ENCODE assay signal across 25 cellular contexts in genomic region chr1:203640117-203640516, GRCh38. TPM values are rescaled to one million over a fixed set of nuclear protein-coding genes. Genes with fewer than 3 reads are reported as not detected.
A peak's percentile ranks its signal among the peaks of the same experiment; 100 is the strongest.
DNase-seq lines count a peak whose midpoint lies in the region; ATAC-seq and TF ChIP-seq lines count a peak whose summit lies in the region.
"Had no signal": no experiment of that assay in that cellular context is flagged by ENCODE, and none has a peak within 500 bp of the region (broad histone marks: within the 10 kb centered on the region; RNA-seq: fewer than 3 reads in every experiment).

No MANE protein-coding gene starts in this region.

- H2BK5ac ChIP-seq in trophoblast cell (ENCODE audit: low read depth, low read length, poor library complexity), result no peak overlapping the region

- H3K4ac ChIP-seq in trophoblast cell (ENCODE audit: low read depth, low read length), result peak overlapping the region; percentile 19

- no peaks in the 10 kb centered on the region for H3K79me1 ChIP-seq in trophoblast cell (ENCODE audit: low read length)

- H3K4me1 Mint-ChIP-seq in activated CD8-positive, alpha-beta T cell treated with anti-CD3 and anti-CD28 coated beads, Interleukin-2, amount 10 ng/mL, durations not matched to agents 7 days and 5 days (ENCODE audit: low read depth), result peaks cover 50% of the 10 kb centered on the region
- H3K4me1 Mint-ChIP-seq in activated CD8-positive, alpha-beta T cell treated with anti-CD3 and anti-CD28 coated beads for 36 hours (ENCODE audit: low read depth), result peaks cover 41% of the 10 kb centered on the region
- peaks cover 71 to 90% of the 10 kb centered on the region in 2 donors for H3K4me1 Mint-ChIP-seq in effector memory CD8-positive, alpha-beta T cell (ENCODE audit: low read depth in 2 of 2)
- peaks cover 29 to 60% (median 54%) of the 10 kb centered on the region in 4 donors for H3K4me1 Mint-ChIP-seq in naive thymus-derived CD8-positive, alpha-beta T cell

- H2AFZ ChIP-seq in trophoblast cell (ENCODE audit: insufficient read depth, low read length, poor library complexity), result no peak overlapping the region

- H3K36me3 ChIP-seq in trophoblast cell (ENCODE audit: control insufficient read depth in 1 of 2, insufficient read depth in 2 of 2, low read length in 2 of 2), result peaks cover 45 to 60% of the 10 kb centered on the region in 2 experiments
- H3K36me3 ChIP-seq: ovary, SJCRH30 had no signal

- H3K27ac ChIP-seq in trophoblast cell (ENCODE audit: low read depth, low read length), result no peak overlapping the region
- H3K27ac ChIP-seq: body of pancreas, ovary, SJCRH30 had no signal

- intact Hi-C loops in activated CD8-positive, alpha-beta T cell treated with anti-CD3 and anti-CD28 coated beads for 36 hours (cut with micrococcal nuclease), result no loop called here

- H3K4me1 ChIP-seq in trophoblast cell (ENCODE audit: control insufficient read depth in 1 of 2, insufficient read depth in 2 of 2, low read length in 2 of 2), result peaks cover 8 to 20% of the 10 kb centered on the region in 2 experiments
- H3K4me1 ChIP-seq: SJCRH30 had no signal

- H3K23ac ChIP-seq in trophoblast cell (ENCODE audit: low read length), result no peak overlapping the region

- H2BK12ac ChIP-seq in trophoblast cell (ENCODE audit: low read length), result no peak overlapping the region

- H3K9me3 ChIP-seq in trophoblast cell (ENCODE audit: insufficient read depth, low read depth, low read length), result no peaks in the 10 kb centered on the region
- H3K9me3 ChIP-seq: body of pancreas, mucosa of descending colon, ovary, SJCRH30 had no signal

- no peak overlapping the region for H4K8ac ChIP-seq in trophoblast cell (ENCODE audit: low read depth, low read length)

- no peak overlapping the region for H3K4me2 ChIP-seq in trophoblast cell (ENCODE audit: low read length)

- H3K27ac Mint-ChIP-seq in activated CD8-positive, alpha-beta T cell treated with anti-CD3 and anti-CD28 coated beads, Interleukin-2, amount 10 ng/mL, durations not matched to agents 7 days and 5 days, result peak overlapping the region; percentile 22
- H3K27ac Mint-ChIP-seq in activated CD8-positive, alpha-beta T cell treated with anti-CD3 and anti-CD28 coated beads for 36 hours, result no peak overlapping the region
- peak overlapping the region; percentile 84 to 95 for H3K27ac Mint-ChIP-seq in effector memory CD8-positive, alpha-beta T cell
- peak overlapping the region in 3 of 10 donors; percentile 28 to 46 (median 41) for H3K27ac Mint-ChIP-seq in naive thymus-derived CD8-positive, alpha-beta T cell
- H3K27ac Mint-ChIP-seq: activated CD4-positive, alpha-beta T cell treated with anti-CD3 and anti-CD28 coated beads, Interleukin-2, amount 10 ng/mL, durations not matched to agents 7 days and 5 days had no signal

- H3K36me3 Mint-ChIP-seq in activated CD8-positive, alpha-beta T cell treated with anti-CD3 and anti-CD28 coated beads, Interleukin-2, amount 10 ng/mL, durations not matched to agents 7 days and 5 days (ENCODE audit: low read depth), result peaks cover 70% of the 10 kb centered on the region
- H3K36me3 Mint-ChIP-seq in activated CD8-positive, alpha-beta T cell treated with anti-CD3 and anti-CD28 coated beads for 36 hours (ENCODE audit: low read depth), result no peaks in the 10 kb centered on the region
- H3K36me3 Mint-ChIP-seq in effector memory CD8-positive, alpha-beta T cell (ENCODE audit: insufficient read depth), result peaks cover 36% of the 10 kb centered on the region
- H3K36me3 Mint-ChIP-seq in naive thymus-derived CD8-positive, alpha-beta T cell, result peaks cover 0 to 20% (median 0%) of the 10 kb centered on the region in 3 donors

- no peak for TF ChIP-seq CTCF in activated CD8-positive, alpha-beta T cell treated with anti-CD3 and anti-CD28 coated beads for 36 hours (IDR thresholded peaks at IDR 0.05)

- CTCF ChIA-PET in activated CD8-positive, alpha-beta T cell treated with anti-CD3 and anti-CD28 coated beads, Interleukin-2, amount 10 ng/mL, durations not matched to agents 7 days and 5 days (lab: Charles Lee), result interaction anchor here (1.3 to 1.8 kb wide), 3 partner anchors 14 to 62 kb away, joined by 3 to 6 read pairs (median 4); partner anchors contain the start of gene ATP2B4
- CTCF ChIA-PET in activated CD8-positive, alpha-beta T cell treated with anti-CD3 and anti-CD28 coated beads for 36 hours (lab: Charles Lee), result interaction anchor here (1.1 to 1.2 kb wide), 2 partner anchors 34 to 135 kb away, joined by 3 to 4 read pairs; no protein-coding TSS in a partner anchor

- H3K79me2 ChIP-seq in trophoblast cell (ENCODE audit: control insufficient read depth, insufficient read depth, low read length, poor library complexity), result peaks cover 24% of the 10 kb centered on the region

- H3K18ac ChIP-seq in trophoblast cell (ENCODE audit: low read length), result no peak overlapping the region

- no peak for DNase-seq in activated CD8-positive, alpha-beta T cell treated with anti-CD3 and anti-CD28 coated beads, Interleukin-2, amount 10 ng/mL, durations not matched to agents 7 days and 5 days
- no peak for DNase-seq in activated CD8-positive, alpha-beta T cell treated with anti-CD3 and anti-CD28 coated beads for 36 hours
- no peak for DNase-seq in effector memory CD8-positive, alpha-beta T cell
- DNase-seq in trophoblast cell (no peak), SKM-1 (lab: John Stamatoyannopoulos, UW; ENCODE audit: unreplicated experiment) (no peak), NCI-H748 treated with DMSO at 0.1 percent for 48 hours (lab: John Stamatoyannopoulos, UW) (no peak), kidney tubule cell (ENCODE audit: low spot score) (no peak)
- DNase-seq in naive thymus-derived CD8-positive, alpha-beta T cell, result no peak
- DNase-seq: 8988T; activated CD4-positive, alpha-beta T cell treated with anti-CD3 and anti-CD28 coated beads, Interleukin-2, amount 10 ng/mL, durations not matched to agents 7 days and 5 days; activated naive CD4-positive, alpha-beta T cell treated with anti-CD3 and anti-CD28 coated beads, Interleukin-2, amount 50 U/mL, for 16 hours; body of pancreas; cerebellar nuclear complex; dermis blood vessel endothelial cell; DMS153; hippocampal formation; left colon; mucosa of descending colon; NCI-H1092; NCI-H187; ovary; RPMI8226; SJCRH30; stimulated activated naive CD8-positive, alpha-beta T cell treated with anti-CD3 and anti-CD28 coated beads, Interleukin-15, Interleukin-2, amounts not matched to agents 100 U/mL and 50 U/mL, for 24 hours had no signal

- H3K14ac ChIP-seq in trophoblast cell (ENCODE audit: low read length), result no peak overlapping the region

- no CpG with 5 or more reads among the region's 4 CpGs for whole genome bisulfite sequencing in trophoblast cell (ENCODE audit: extremely low coverage, insufficient coverage, insufficient read length)

- H4K12ac ChIP-seq in trophoblast cell (ENCODE audit: low read depth, low read length), result no peak overlapping the region

- no peak overlapping the region for H2BK120ac ChIP-seq in trophoblast cell (ENCODE audit: insufficient read depth, low read length, poor library complexity)

- no peaks in the 10 kb centered on the region for H3K9me3 Mint-ChIP-seq in activated CD8-positive, alpha-beta T cell treated with anti-CD3 and anti-CD28 coated beads, Interleukin-2, amount 10 ng/mL, durations not matched to agents 7 days and 5 days (ENCODE audit: insufficient read depth)
- H3K9me3 Mint-ChIP-seq in activated CD8-positive, alpha-beta T cell treated with anti-CD3 and anti-CD28 coated beads for 36 hours, result no peaks in the 10 kb centered on the region
- no peaks in the 10 kb centered on the region for H3K9me3 Mint-ChIP-seq in effector memory CD8-positive, alpha-beta T cell
- no peaks in the 10 kb centered on the region for H3K9me3 Mint-ChIP-seq in naive thymus-derived CD8-positive, alpha-beta T cell
- H3K9me3 Mint-ChIP-seq: activated CD4-positive, alpha-beta T cell treated with anti-CD3 and anti-CD28 coated beads, Interleukin-2, amount 10 ng/mL, durations not matched to agents 7 days and 5 days had no signal

- no peak for ATAC-seq in activated CD8-positive, alpha-beta T cell treated with anti-CD3 and anti-CD28 coated beads, Interleukin-2, amount 10 ng/mL, durations not matched to agents 7 days and 5 days
- no peak for ATAC-seq in activated CD8-positive, alpha-beta T cell treated with anti-CD3 and anti-CD28 coated beads for 36 hours
- ATAC-seq in effector memory CD8-positive, alpha-beta T cell (replicated peaks), result no peak
- ATAC-seq in naive thymus-derived CD8-positive, alpha-beta T cell, result no peak
- ATAC-seq: body of pancreas; K562; left colon; stimulated activated naive CD8-positive, alpha-beta T cell treated with anti-CD3 and anti-CD28 coated beads, Interleukin-15, Interleukin-2, amounts not matched to agents 100 U/mL and 50 U/mL, for 24 hours had no signal

- no peak overlapping the region for H3K4me3 Mint-ChIP-seq in activated CD8-positive, alpha-beta T cell treated with anti-CD3 and anti-CD28 coated beads, Interleukin-2, amount 10 ng/mL, durations not matched to agents 7 days and 5 days
- H3K4me3 Mint-ChIP-seq in activated CD8-positive, alpha-beta T cell treated with anti-CD3 and anti-CD28 coated beads for 36 hours, result no peak overlapping the region
- H3K4me3 Mint-ChIP-seq in effector memory CD8-positive, alpha-beta T cell, result peak overlapping the region in 1 of 2 donors; percentile 5
- H3K4me3 Mint-ChIP-seq in naive thymus-derived CD8-positive, alpha-beta T cell, result no peak overlapping the region
- H3K4me3 Mint-ChIP-seq: activated CD4-positive, alpha-beta T cell treated with anti-CD3 and anti-CD28 coated beads, Interleukin-2, amount 10 ng/mL, durations not matched to agents 7 days and 5 days had no signal

- no peak overlapping the region for H3K9ac ChIP-seq in trophoblast cell (ENCODE audit: low read length)

- H3K27me3 Mint-ChIP-seq in activated CD8-positive, alpha-beta T cell treated with anti-CD3 and anti-CD28 coated beads, Interleukin-2, amount 10 ng/mL, durations not matched to agents 7 days and 5 days (ENCODE audit: low read depth), result no peaks in the 10 kb centered on the region
- H3K27me3 Mint-ChIP-seq in activated CD8-positive, alpha-beta T cell treated with anti-CD3 and anti-CD28 coated beads for 36 hours, result no peaks in the 10 kb centered on the region
- no peaks in the 10 kb centered on the region for H3K27me3 Mint-ChIP-seq in effector memory CD8-positive, alpha-beta T cell
- no peaks in the 10 kb centered on the region for H3K27me3 Mint-ChIP-seq in naive thymus-derived CD8-positive, alpha-beta T cell
- H3K27me3 Mint-ChIP-seq: activated CD4-positive, alpha-beta T cell treated with anti-CD3 and anti-CD28 coated beads, Interleukin-2, amount 10 ng/mL, durations not matched to agents 7 days and 5 days had no signal

- H4K91ac ChIP-seq in trophoblast cell (ENCODE audit: low read depth, low read length), result no peak overlapping the region

- no peak overlapping the region for H3K4me3 ChIP-seq in trophoblast cell (ENCODE audit: low read depth, low read length)
- H3K4me3 ChIP-seq: body of pancreas, K562, mucosa of descending colon, ovary, SJCRH30 had no signal

- POLR2A ChIA-PET in activated CD8-positive, alpha-beta T cell treated with anti-CD3 and anti-CD28 coated beads, Interleukin-2, amount 10 ng/mL, durations not matched to agents 7 days and 5 days (lab: Charles Lee), result interaction anchor here (0.6 kb wide), 1 partner anchor 43 kb away, joined by 4 read pairs; no protein-coding TSS in a partner anchor
- POLR2A ChIA-PET in activated CD8-positive, alpha-beta T cell treated with anti-CD3 and anti-CD28 coated beads for 36 hours (lab: Charles Lee), result interaction anchor here (0.8 kb wide), 1 partner anchor 454 kb away, joined by 3 read pairs; no protein-coding TSS in a partner anchor
- POLR2A ChIA-PET in naive thymus-derived CD8-positive, alpha-beta T cell (lab: Charles Lee), result interaction anchor here (0.8 to 3.7 kb wide), 3 partner anchors 13 to 33 kb away, joined by 3 to 13 read pairs (median 5); partner anchors contain the start of gene ATP2B4

- H3K27me3 ChIP-seq in trophoblast cell (ENCODE audit: insufficient read depth, low read length), result no peaks in the 10 kb centered on the region
- H3K27me3 ChIP-seq: body of pancreas, ovary, SJCRH30 had no signal

- no peak overlapping the region for H2AK5ac ChIP-seq in trophoblast cell (ENCODE audit: low read length)

RNA-seq across cellular contexts. Expression of gene ATP2B4, which starts 13.5 kb away (rescaled TPM):
- 10 to 100 TPM; 65.0 to 65.1 TPM for total RNA-seq in activated CD8-positive, alpha-beta T cell treated with anti-CD3 and anti-CD28 coated beads, Interleukin-2, amount 10 ng/mL, durations not matched to agents 7 days and 5 days
- total RNA-seq in activated CD8-positive, alpha-beta T cell treated with anti-CD3 and anti-CD28 coated beads for 36 hours, result 10 to 100 TPM; 12.0 to 15.9 TPM
- 278 and 279 TPM in 2 replicates for polyA plus RNA-seq in trophoblast cell (2013)
- 10 to 100 TPM; 46.8 to 49.5 TPM for total RNA-seq in naive thymus-derived CD8-positive, alpha-beta T cell
- 10 to 100 TPM in 1 of 3 donors, 1 to 10 TPM in 2; 4.3 to 17.4 (median 5.3) TPM for polyA plus RNA-seq in naive thymus-derived CD8-positive, alpha-beta T cell
